8 cellular contexts compared by ENCODE assay signal in genomic region chr18:11857177-11857887, GRCh38. TPM values are rescaled to one million over a fixed set of nuclear protein-coding genes. Genes with fewer than 3 reads are reported as not detected.
DNase-seq lines count a peak whose midpoint lies in the region; ATAC-seq and TF ChIP-seq lines count a peak whose summit lies in the region.

No MANE protein-coding gene starts in this region.

- ATAC-seq in GM21737 (IDR thresholded peaks at IDR 0.05; ENCODE audit: unreplicated experiment) (no peak), HG02678 (IDR thresholded peaks at IDR 0.05; ENCODE audit: unreplicated experiment) (no peak)

- H3K4me3 Mint-ChIP-seq in mesothelial cell of epicardium (peak overlapping the region; percentile 47), immature natural killer cell (no peak overlapping the region)
- no peak overlapping the region for H3K4me3 Mint-ChIP-seq in activated T-helper 2 cell treated with anti-CD3 and anti-CD28 coated beads, Interferon-gamma antibody, Interleukin-2, Interleukin-4, amounts not matched to agents 10 μg/mL and 5 μg/mL and 100 μg/mL, durations not matched to agents 14 hours and 24 hours and 36 hours (ENCODE audit: low read depth)

- H3K36me3 Mint-ChIP-seq in mesothelial cell of epicardium: no peaks in the 10 kb centered on the region
- H3K36me3 Mint-ChIP-seq in activated T-helper 2 cell treated with anti-CD3 and anti-CD28 coated beads, Interferon-gamma antibody, Interleukin-2, Interleukin-4, amounts not matched to agents 10 μg/mL and 5 μg/mL and 100 μg/mL, durations not matched to agents 14 hours and 24 hours and 36 hours (ENCODE audit: low read depth): peaks cover 4% of the 10 kb centered on the region
- peaks cover 0 to 7% (median 4%) of the 10 kb centered on the region in 3 donors for H3K36me3 Mint-ChIP-seq in immature natural killer cell

- H3K27ac Mint-ChIP-seq in mesothelial cell of epicardium (peak overlapping the region; percentile 92), immature natural killer cell (peak overlapping the region in 3 of 6 donors; percentile 21 to 65 (median 45))
- no peak overlapping the region for H3K27ac Mint-ChIP-seq in activated T-helper 2 cell treated with anti-CD3 and anti-CD28 coated beads, Interferon-gamma antibody, Interleukin-2, Interleukin-4, amounts not matched to agents 10 μg/mL and 5 μg/mL and 100 μg/mL, durations not matched to agents 14 hours and 24 hours and 36 hours

- H3K36me3 ChIP-seq in endocrine pancreas (ENCODE audit: control insufficient read depth, insufficient read depth, low read length): no peaks in the 10 kb centered on the region

- H3K27me3 ChIP-seq in endocrine pancreas (ENCODE audit: control insufficient read depth, insufficient read depth, low read length): no peaks in the 10 kb centered on the region

- peaks cover 6% of the 10 kb centered on the region for H3K4me1 ChIP-seq in endocrine pancreas (ENCODE audit: control insufficient read depth, insufficient read depth, low read length)

- H3K9me3 ChIP-seq in endocrine pancreas (ENCODE audit: control insufficient read depth, low read length): no peaks in the 10 kb centered on the region

- H3K9me3 Mint-ChIP-seq in mesothelial cell of epicardium (no peaks in the 10 kb centered on the region), immature natural killer cell (peaks cover 0 to 2% (median 0%) of the 10 kb centered on the region in 6 donors)
- no peaks in the 10 kb centered on the region for H3K9me3 Mint-ChIP-seq in activated T-helper 2 cell treated with anti-CD3 and anti-CD28 coated beads, Interferon-gamma antibody, Interleukin-2, Interleukin-4, amounts not matched to agents 10 μg/mL and 5 μg/mL and 100 μg/mL, durations not matched to agents 14 hours and 24 hours and 36 hours

- no peak for TF ChIP-seq CTCF in mesothelial cell of epicardium (IDR thresholded peaks at IDR 0.05; ENCODE audit: unreplicated experiment)

- no peaks in the 10 kb centered on the region for H3K27me3 Mint-ChIP-seq in mesothelial cell of epicardium (ENCODE audit: low read depth)
- H3K27me3 Mint-ChIP-seq in activated T-helper 2 cell treated with anti-CD3 and anti-CD28 coated beads, Interferon-gamma antibody, Interleukin-2, Interleukin-4, amounts not matched to agents 10 μg/mL and 5 μg/mL and 100 μg/mL, durations not matched to agents 14 hours and 24 hours and 36 hours (ENCODE audit: low read depth): no peaks in the 10 kb centered on the region
- peaks cover 0 to 2% (median 0%) of the 10 kb centered on the region in 3 donors for H3K27me3 Mint-ChIP-seq in immature natural killer cell (ENCODE audit: low read depth in 3 of 3)

- H3K4me3 ChIP-seq in endocrine pancreas (ENCODE audit: control insufficient read depth, insufficient read depth, low read length): peak overlapping the region; percentile 69

- DNase-seq in EH (ENCODE audit: low read depth) (peak; percentile 95), NCI-H69 (lab: John Stamatoyannopoulos, UW) (peak; percentile 83), mesothelial cell of epicardium (ENCODE audit: low spot score in 2 of 2, unreplicated experiment in 2 of 2) (no peak), immature natural killer cell (no peak)
- DNase-seq in activated T-helper 2 cell treated with anti-CD3 and anti-CD28 coated beads, Interferon-gamma antibody, Interleukin-2, Interleukin-4, amounts not matched to agents 10 μg/mL and 5 μg/mL and 100 μg/mL, durations not matched to agents 14 hours and 24 hours and 36 hours (ENCODE audit: low spot score): no peak

- H3K9ac ChIP-seq in endocrine pancreas (ENCODE audit: control insufficient read depth, insufficient read depth, low read length): peak overlapping the region; percentile 39

- peaks cover 41% of the 10 kb centered on the region for H3K4me1 Mint-ChIP-seq in mesothelial cell of epicardium
- H3K4me1 Mint-ChIP-seq in activated T-helper 2 cell treated with anti-CD3 and anti-CD28 coated beads, Interferon-gamma antibody, Interleukin-2, Interleukin-4, amounts not matched to agents 10 μg/mL and 5 μg/mL and 100 μg/mL, durations not matched to agents 14 hours and 24 hours and 36 hours (ENCODE audit: low read depth): peaks cover 35% of the 10 kb centered on the region
- peaks cover 25 to 29% of the 10 kb centered on the region in 2 donors for H3K4me1 Mint-ChIP-seq in immature natural killer cell

- intact Hi-C loops in activated T-helper 2 cell treated with anti-CD3 and anti-CD28 coated beads, Interferon-gamma antibody, Interleukin-2, Interleukin-4, amounts not matched to agents 10 μg/mL and 5 μg/mL and 100 μg/mL, durations not matched to agents 14 hours and 24 hours and 36 hours (cut with micrococcal nuclease): loop anchor here (10.0 kb wide), 1 partner anchor 93 kb away; no protein-coding TSS in a partner anchor

RNA-seq across cellular contexts. Expression of gene CHMP1B, which starts 6.1 kb away (rescaled TPM):
- total RNA-seq in mesothelial cell of epicardium: 42.1 to 45.9 TPM (median 43.7 TPM) in 3 replicates
- 27.3 and 28.3 TPM in 2 replicates for total RNA-seq in activated T-helper 2 cell treated with anti-CD3 and anti-CD28 coated beads, Interferon-gamma antibody, Interleukin-2, Interleukin-4, amounts not matched to agents 10 μg/mL and 5 μg/mL and 100 μg/mL, durations not matched to agents 14 hours and 24 hours and 36 hours
- 10 to 100 TPM; 53.5 to 69.6 (median 54.0) TPM for polyA plus RNA-seq in immature natural killer cell

RNA-seq across cellular contexts. Expression of gene MPPE1, which starts 50.8 kb away (rescaled TPM):
- 34.6 to 40.5 TPM (median 35.6 TPM) in 3 replicates for total RNA-seq in mesothelial cell of epicardium
- 37.5 and 40.6 TPM in 2 replicates for total RNA-seq in activated T-helper 2 cell treated with anti-CD3 and anti-CD28 coated beads, Interferon-gamma antibody, Interleukin-2, Interleukin-4, amounts not matched to agents 10 μg/mL and 5 μg/mL and 100 μg/mL, durations not matched to agents 14 hours and 24 hours and 36 hours
- polyA plus RNA-seq in immature natural killer cell: 10 to 100 TPM; 65.0 to 81.0 (median 67.8) TPM

Comparison
In these comparisons a context has a peak if more than half of its experiments do, and no peak if none do; other contexts are left out.
1. DNase-seq: peak in EH (single experiment) and NCI-H69 (single experiment); none in mesothelial cell of epicardium (0 of 2), activated T-helper 2 cell treated with anti-CD3 and anti-CD28 coated beads, Interferon-gamma antibody, Interleukin-2, Interleukin-4, amounts not matched to agents 10 μg/mL and 5 μg/mL and 100 μg/mL, durations not matched to agents 14 hours and 24 hours and 36 hours (single experiment) and immature natural killer cell (0 of 3).